Comparison of ENCODE assay signal across 34 cellular contexts in genomic region chr17:67111327-67111726, GRCh38.
"Had no signal": no experiment of that assay in that cellular context is flagged by ENCODE, and none has a peak within 500 bp of the region (broad histone marks: within the 10 kb centered on the region; RNA-seq: fewer than 3 reads in every experiment).

No MANE protein-coding gene starts in this region.

- H3K4me3 Mint-ChIP-seq: activated B cell treated with CpG ODN at 0.5 μM for 24 hours; activated CD4-positive, alpha-beta memory T cell treated with anti-CD3 and anti-CD28 coated beads for 36 hours; activated CD4-positive, alpha-beta T cell treated with anti-CD3 and anti-CD28 coated beads, Interleukin-2, amount 10 ng/mL, durations not matched to agents 24 days and 14 days; activated CD8-positive, alpha-beta memory T cell treated with anti-CD3 and anti-CD28 coated beads, Interleukin-2, amount 10 ng/mL, durations not matched to agents 7 days and 5 days; activated CD8-positive, alpha-beta T cell treated with anti-CD3 and anti-CD28 coated beads, Interleukin-2, amount 10 ng/mL, durations not matched to agents 7 days and 5 days; activated naive CD4-positive, alpha-beta T cell treated with anti-CD3 and anti-CD28 coated beads for 36 hours; activated naive CD4-positive, alpha-beta T cell treated with anti-CD3 and anti-CD28 coated beads, Interleukin-2, amount 50 U/mL, for 24 hours; activated naive CD8-positive, alpha-beta T cell treated with anti-CD3 and anti-CD28 coated beads for 36 hours; activated naive CD8-positive, alpha-beta T cell treated with anti-CD3 and anti-CD28 coated beads, Interleukin-2, amount 50 U/mL, for 24 hours; activated T-helper 1 cell treated with anti-CD3 and anti-CD28 coated beads, Interleukin-12 subunit alpha, Interleukin-12 subunit beta, Interleukin-2, Interleukin-4 antibody, amounts not matched to agents 30 ng/mL and 10 ng/mL and 1 ng/mL, durations not matched to agents 14 hours and 24 hours and 36 hours; brain; central memory CD8-positive, alpha-beta T cell; dendritic cell treated with granulocyte-macrophage colony-stimulating factor and Interleukin-4, amounts not matched to agents 40 ng/mL and 50 ng/mL, for 4 days; T-helper 17 cell; T-helper 2 cell treated with Interferon-gamma antibody and Interleukin-4, amounts not matched to agents 5 μg/mL and 100 μg/mL, for 36 hours had no signal

- H3K27me3 ChIP-seq: ascending aorta, breast epithelium, cardiac muscle cell, dorsolateral prefrontal cortex, esophagus muscularis mucosa, gastroesophageal sphincter, heart right ventricle had no signal

- H3K9me3 ChIP-seq: ascending aorta had no signal

- H3K27ac Mint-ChIP-seq: activated B cell treated with CpG ODN at 0.5 μM for 24 hours; activated CD4-positive, alpha-beta memory T cell treated with anti-CD3 and anti-CD28 coated beads for 36 hours; activated CD4-positive, alpha-beta T cell treated with anti-CD3 and anti-CD28 coated beads, Interleukin-2, amount 10 ng/mL, durations not matched to agents 24 days and 14 days; activated CD8-positive, alpha-beta memory T cell treated with anti-CD3 and anti-CD28 coated beads, Interleukin-2, amount 10 ng/mL, durations not matched to agents 7 days and 5 days; activated CD8-positive, alpha-beta T cell treated with anti-CD3 and anti-CD28 coated beads, Interleukin-2, amount 10 ng/mL, durations not matched to agents 7 days and 5 days; activated naive CD4-positive, alpha-beta T cell treated with anti-CD3 and anti-CD28 coated beads for 36 hours; activated naive CD4-positive, alpha-beta T cell treated with anti-CD3 and anti-CD28 coated beads, Interleukin-2, amount 50 U/mL, for 24 hours; activated naive CD8-positive, alpha-beta T cell treated with anti-CD3 and anti-CD28 coated beads for 36 hours; activated naive CD8-positive, alpha-beta T cell treated with anti-CD3 and anti-CD28 coated beads, Interleukin-2, amount 50 U/mL, for 24 hours; activated T-helper 1 cell treated with anti-CD3 and anti-CD28 coated beads, Interleukin-12 subunit alpha, Interleukin-12 subunit beta, Interleukin-2, Interleukin-4 antibody, amounts not matched to agents 30 ng/mL and 10 ng/mL and 1 ng/mL, durations not matched to agents 14 hours and 24 hours and 36 hours; activated T-helper 2 cell treated with anti-CD3 and anti-CD28 coated beads, Interferon-gamma antibody, Interleukin-2, Interleukin-4, amounts not matched to agents 10 μg/mL and 5 μg/mL and 100 μg/mL, durations not matched to agents 14 hours and 24 hours and 36 hours; dendritic cell treated with granulocyte-macrophage colony-stimulating factor and Interleukin-4, amounts not matched to agents 40 ng/mL and 50 ng/mL, for 4 days; T-helper 2 cell treated with Interferon-gamma antibody and Interleukin-4, amounts not matched to agents 5 μg/mL and 100 μg/mL, for 36 hours had no signal

- H3K4me1 ChIP-seq: ascending aorta, breast epithelium, esophagus muscularis mucosa, gastroesophageal sphincter had no signal

- H3K4me3 ChIP-seq: ascending aorta, breast epithelium, cardiac muscle cell, coronary artery, dorsolateral prefrontal cortex, esophagus muscularis mucosa, gastroesophageal sphincter, heart right ventricle had no signal

- ATAC-seq: activated CD4-positive, CD25-positive, alpha-beta regulatory T cell treated with anti-CD3 and anti-CD28 coated beads, Interleukin-2, amount 50 U/mL, for 24 hours; activated CD8-positive, alpha-beta memory T cell treated with anti-CD3 and anti-CD28 coated beads, Interleukin-2, amount 10 ng/mL, durations not matched to agents 7 days and 5 days; activated CD8-positive, alpha-beta T cell treated with anti-CD3 and anti-CD28 coated beads, Interleukin-2, amount 10 ng/mL, durations not matched to agents 7 days and 5 days; activated naive CD8-positive, alpha-beta T cell treated with anti-CD3 and anti-CD28 coated beads, Interleukin-2, amount 50 U/mL, for 24 hours; gastroesophageal sphincter; T-helper 17 cell had no signal

- H3K27ac ChIP-seq: ascending aorta, breast epithelium, coronary artery, dorsolateral prefrontal cortex, esophagus muscularis mucosa, gastroesophageal sphincter, heart right ventricle, WERI-Rb-1 had no signal

- H3K27me3 Mint-ChIP-seq: activated B cell treated with CpG ODN at 0.5 μM for 24 hours; activated CD4-positive, alpha-beta memory T cell treated with anti-CD3 and anti-CD28 coated beads for 36 hours; activated CD4-positive, alpha-beta T cell treated with anti-CD3 and anti-CD28 coated beads, Interleukin-2, amount 10 ng/mL, durations not matched to agents 24 days and 14 days; activated CD8-positive, alpha-beta memory T cell treated with anti-CD3 and anti-CD28 coated beads, Interleukin-2, amount 10 ng/mL, durations not matched to agents 7 days and 5 days; activated naive CD4-positive, alpha-beta T cell treated with anti-CD3 and anti-CD28 coated beads, Interleukin-2, amount 50 U/mL, for 24 hours; activated naive CD8-positive, alpha-beta T cell treated with anti-CD3 and anti-CD28 coated beads for 36 hours; activated naive CD8-positive, alpha-beta T cell treated with anti-CD3 and anti-CD28 coated beads, Interleukin-2, amount 50 U/mL, for 24 hours; brain; central memory CD8-positive, alpha-beta T cell; dendritic cell treated with granulocyte-macrophage colony-stimulating factor and Interleukin-4, amounts not matched to agents 40 ng/mL and 50 ng/mL, for 4 days; T-helper 17 cell had no signal

- DNase-seq: activated B cell treated with CpG ODN at 0.5 μM for 24 hours; activated CD4-positive, alpha-beta memory T cell treated with anti-CD3 and anti-CD28 coated beads for 36 hours; activated CD4-positive, alpha-beta T cell treated with anti-CD3 and anti-CD28 coated beads, Interleukin-2, amount 10 ng/mL, durations not matched to agents 24 days and 14 days; activated CD8-positive, alpha-beta memory T cell treated with anti-CD3 and anti-CD28 coated beads, Interleukin-2, amount 10 ng/mL, durations not matched to agents 7 days and 5 days; activated CD8-positive, alpha-beta memory T cell treated with anti-CD3 and anti-CD28 coated beads, Interleukin-2, amount 50 U/mL, for 4 hours; activated CD8-positive, alpha-beta T cell treated with anti-CD3 and anti-CD28 coated beads, Interleukin-2, amount 10 ng/mL, durations not matched to agents 7 days and 5 days; activated effector memory CD4-positive, alpha-beta T cell treated with anti-CD3 and anti-CD28 coated beads, Interleukin-2, amount 50 U/mL, for 16 hours; activated naive CD4-positive, alpha-beta T cell treated with anti-CD3 and anti-CD28 coated beads for 36 hours; activated naive CD8-positive, alpha-beta T cell treated with anti-CD3 and anti-CD28 coated beads for 36 hours; activated naive CD8-positive, alpha-beta T cell treated with anti-CD3 and anti-CD28 coated beads, Interleukin-2, amount 50 U/mL, for 24 hours; activated T-cell treated with anti-CD3 and anti-CD28 coated beads, Interleukin-2, amount 50 U/mL, for 1 hour; activated T-cell treated with anti-CD3 and anti-CD28 coated beads, Interleukin-2, amount 50 U/mL, for 48 hours; dorsolateral prefrontal cortex; effector memory CD4-positive, alpha-beta T cell; foreskin melanocyte; heart right ventricle; T-helper 1 cell; T-helper 17 cell; T1000; WERI-Rb-1 had no signal

- H3K4me1 Mint-ChIP-seq: activated B cell treated with CpG ODN at 0.5 μM for 24 hours had no signal
